Comparison of ENCODE assay signal across 19 cellular contexts in genomic region chr14:46840971-46841729, GRCh38.
DNase-seq lines count a peak whose midpoint lies in the region; ATAC-seq and TF ChIP-seq lines count a peak whose summit lies in the region.
"Had no signal": no experiment of that assay in that cellular context is flagged by ENCODE, and none has a peak within 500 bp of the region (broad histone marks: within the 10 kb centered on the region; RNA-seq: fewer than 3 reads in every experiment).

No MANE protein-coding gene starts in this region.

- H3K36me3 Mint-ChIP-seq in brain: no peaks in the 10 kb centered on the region
- no peaks in the 10 kb centered on the region for H3K36me3 Mint-ChIP-seq in stimulated activated naive B cell treated with anti-CD40 and anti-IgM and Interleukin-4, amounts not matched to agents 10 μg/mL and 1 μg/mL and 100 μg/mL, for 72 hours

- peak overlapping the region in 4 of 5 experiments; percentile 43 to 76 (median 67) for H3K4me3 Mint-ChIP-seq in brain
- H3K4me3 Mint-ChIP-seq in stimulated activated naive B cell treated with anti-CD40 and anti-IgM and Interleukin-4, amounts not matched to agents 10 μg/mL and 1 μg/mL and 100 μg/mL, for 72 hours: no peak overlapping the region
- H3K4me3 Mint-ChIP-seq: activated naive CD4-positive, alpha-beta T cell treated with anti-CD3 and anti-CD28 coated beads for 36 hours; activated T-cell treated with anti-CD3 and anti-CD28 coated beads, Interleukin-2, amount 50 U/mL, for 4 hours had no signal

- H3K4me1 ChIP-seq in mesenchymal stem cell (ENCODE audit: control insufficient read depth, insufficient read depth, low read depth, low read length) (no peaks in the 10 kb centered on the region), mucosa of descending colon (ENCODE audit: low read depth) (no peaks in the 10 kb centered on the region), mammary epithelial cell (ENCODE audit: insufficient read depth, low read length) (no peaks in the 10 kb centered on the region)
- H3K4me1 ChIP-seq: right atrium auricular region, suprapubic skin had no signal

- H2AFZ ChIP-seq in mesenchymal stem cell (ENCODE audit: low read depth, low read length) (no peak overlapping the region), mammary epithelial cell (ENCODE audit: low read depth, low read length) (no peak overlapping the region)

- H3K9me3 ChIP-seq in mesenchymal stem cell (ENCODE audit: control insufficient read depth, low read length) (no peaks in the 10 kb centered on the region), mucosa of descending colon (no peaks in the 10 kb centered on the region), mammary epithelial cell (replicated peaks; ENCODE audit: insufficient read depth, low read length) (no peaks in the 10 kb centered on the region)
- H3K9me3 ChIP-seq: neutrophil, right atrium auricular region, suprapubic skin had no signal

- no peak overlapping the region for H3K18ac ChIP-seq in mesenchymal stem cell (ENCODE audit: low read depth in 1 of 2, low read length in 2 of 2)

- H3K4me1 Mint-ChIP-seq in brain: peaks cover 27% of the 10 kb centered on the region
- H3K4me1 Mint-ChIP-seq in stimulated activated naive B cell treated with anti-CD40 and anti-IgM and Interleukin-4, amounts not matched to agents 10 μg/mL and 1 μg/mL and 100 μg/mL, for 72 hours: no peaks in the 10 kb centered on the region

- H3K14ac ChIP-seq in mesenchymal stem cell (ENCODE audit: low read length in 2 of 2): no peak overlapping the region

- intact Hi-C loops in mucosa of descending colon (cut with DNase I, micrococcal nuclease) (no loop called here), mammary epithelial cell (cut with micrococcal nuclease) (no loop called here)

- no peak overlapping the region for H2BK120ac ChIP-seq in mesenchymal stem cell (ENCODE audit: low read depth, low read length)

- no peak overlapping the region for H2BK5ac ChIP-seq in mesenchymal stem cell (ENCODE audit: low read depth, low read length, poor library complexity, severe bottlenecking)

- DNase-seq in Ammon's horn (ENCODE audit: low spot score): peak; percentile 19
- peak; percentile 27 for DNase-seq in NCI-H1105 (lab: John Stamatoyannopoulos, UW)
- peak; percentile 46 for DNase-seq in mesenchymal stem cell
- DNase-seq in mucosa of descending colon: no peak
- DNase-seq in hepatic stellate cell (ENCODE audit: low spot score): no peak
- DNase-seq in stimulated activated naive B cell treated with anti-CD40 and anti-IgM and Interleukin-4, amounts not matched to agents 10 μg/mL and 1 μg/mL and 100 μg/mL, for 72 hours: no peak
- DNase-seq in mammary epithelial cell: no peak
- DNase-seq: activated CD4-positive, CD25-positive, alpha-beta regulatory T cell treated with anti-CD3 and anti-CD28 coated beads, Interleukin-2, amount 50 U/mL, for 72 hours; activated naive CD4-positive, alpha-beta T cell treated with anti-CD3 and anti-CD28 coated beads for 36 hours; activated T-cell treated with anti-CD3 and anti-CD28 coated beads, Interleukin-2, amount 50 U/mL, for 4 hours; NCI-H1930; NCI-H82; T-helper 9 cell had no signal

- CTCF ChIA-PET in mammary epithelial cell (lab: Charles Lee; ENCODE audit: low non-redundant PET): no interaction called here

- no peak overlapping the region for H4K8ac ChIP-seq in mesenchymal stem cell (ENCODE audit: low read length)

- in situ Hi-C loops in mammary epithelial cell (cut with MboI; ENCODE audit: low sequenced_read_pairs in 2 of 2): no loop called here

- no peaks in the 10 kb centered on the region for H3K79me2 ChIP-seq in mammary epithelial cell (ENCODE audit: insufficient read depth, low read length)

- H3K27me3 Mint-ChIP-seq in brain: no peaks in the 10 kb centered on the region
- H3K27me3 Mint-ChIP-seq in stimulated activated naive B cell treated with anti-CD40 and anti-IgM and Interleukin-4, amounts not matched to agents 10 μg/mL and 1 μg/mL and 100 μg/mL, for 72 hours: no peaks in the 10 kb centered on the region

- H3K4me2 ChIP-seq in mesenchymal stem cell (ENCODE audit: low read length, poor library complexity, severe bottlenecking) (no peak overlapping the region), mammary epithelial cell (ENCODE audit: insufficient read depth, low read depth, low read length) (no peak overlapping the region)

- H3K36me3 ChIP-seq in mesenchymal stem cell (ENCODE audit: control insufficient read depth in 1 of 2, insufficient read depth in 2 of 2, low read depth in 1 of 2, low read length in 2 of 2) (no peaks in the 10 kb centered on the region), mucosa of descending colon (ENCODE audit: low read depth) (no peaks in the 10 kb centered on the region), mammary epithelial cell (ENCODE audit: insufficient read depth, low read length) (no peaks in the 10 kb centered on the region)
- H3K36me3 ChIP-seq: neutrophil, right atrium auricular region, suprapubic skin had no signal

- H4K20me1 ChIP-seq in mammary epithelial cell (ENCODE audit: insufficient read depth, low read length): no peaks in the 10 kb centered on the region

- dilution Hi-C loops in mammary epithelial cell (cut with HindIII; ENCODE audit: low sequenced_read_pairs): no loop called here

- H3K9ac ChIP-seq in mesenchymal stem cell (ENCODE audit: low read length) (no peak overlapping the region), mammary epithelial cell (ENCODE audit: insufficient read depth, low read length) (no peak overlapping the region)

- H3K79me1 ChIP-seq in mesenchymal stem cell (replicated peaks; ENCODE audit: low read length, poor library complexity, severe bottlenecking): no peaks in the 10 kb centered on the region

- H2BK15ac ChIP-seq in mesenchymal stem cell (ENCODE audit: low read depth, poor library complexity, severe bottlenecking): no peak overlapping the region

- H3K27ac ChIP-seq in mesenchymal stem cell (ENCODE audit: low read length, poor library complexity, severe bottlenecking) (no peak overlapping the region), mammary epithelial cell (ENCODE audit: insufficient read depth, low read depth, low read length) (no peak overlapping the region)
- H3K27ac ChIP-seq: C4-2B, neutrophil, right atrium auricular region, suprapubic skin had no signal

- H3K27me3 ChIP-seq in mesenchymal stem cell (ENCODE audit: control insufficient read depth in 1 of 2, insufficient read depth in 1 of 2, low read length in 2 of 2) (no peaks in the 10 kb centered on the region), mammary epithelial cell (ENCODE audit: insufficient read depth, low read length) (no peaks in the 10 kb centered on the region)
- H3K27me3 ChIP-seq: neutrophil, right atrium auricular region, suprapubic skin had no signal

- TF ChIP-seq CTCF in brain (conservative IDR thresholded peaks at IDR 0.05) (no peak), mucosa of descending colon (IDR thresholded peaks at IDR 0.05) (no peak), mammary epithelial cell (conservative IDR thresholded peaks at IDR 0.05 in 1 of 2, IDR thresholded peaks at IDR 0.05 in 1 of 2; ENCODE audit: extremely low read depth in 1 of 2, insufficient read depth in 1 of 2, low read depth in 1 of 2, low read length in 2 of 2) (no peak)

- no TSS peak for BruUV-seq in mammary epithelial cell (replicated peaks; lab: Mats Ljungman, UMichigan)

- WGBS in mesenchymal stem cell: 94% methylated on average over 7 of the region's 9 CpGs
- WGBS in mammary epithelial cell (ENCODE audit: low coverage, missing lambda C conversion rate): 75% methylated on average over 9 of the region's 9 CpGs

- no peak for ATAC-seq in mucosa of descending colon
- ATAC-seq in stimulated activated naive B cell treated with anti-CD40 and anti-IgM and Interleukin-4, amounts not matched to agents 10 μg/mL and 1 μg/mL and 100 μg/mL, for 72 hours (replicated peaks): no peak
- ATAC-seq: activated T-cell treated with anti-CD3 and anti-CD28 coated beads, Interleukin-2, amount 50 U/mL, for 4 hours; SK-N-SH treated with all-trans-retinoic acid at 6 μM for 48 hours had no signal

- H3K23ac ChIP-seq in mesenchymal stem cell (ENCODE audit: low read length in 2 of 2): no peak overlapping the region

- H3K4me3 ChIP-seq in mesenchymal stem cell (ENCODE audit: insufficient read depth in 1 of 2, low read depth in 1 of 2, low read length in 2 of 2): no peak overlapping the region
- no peak overlapping the region for H3K4me3 ChIP-seq in mucosa of descending colon
- no peak overlapping the region for H3K4me3 ChIP-seq in mammary epithelial cell (replicated peaks in 1 of 3; ENCODE audit: insufficient read depth in 1 of 3, low read depth in 2 of 3, low read length in 3 of 3)
- H3K4me3 ChIP-seq: right atrium auricular region, suprapubic skin had no signal

- H3K4ac ChIP-seq in mesenchymal stem cell (ENCODE audit: low read depth in 1 of 2, low read length in 2 of 2): no peak overlapping the region

- no peak overlapping the region for H2BK12ac ChIP-seq in mesenchymal stem cell (ENCODE audit: low read length in 2 of 2)

- peak overlapping the region; percentile 61 to 93 (median 89) for H3K27ac Mint-ChIP-seq in brain
- no peak overlapping the region for H3K27ac Mint-ChIP-seq in stimulated activated naive B cell treated with anti-CD40 and anti-IgM and Interleukin-4, amounts not matched to agents 10 μg/mL and 1 μg/mL and 100 μg/mL, for 72 hours
- H3K27ac Mint-ChIP-seq: activated naive CD4-positive, alpha-beta T cell treated with anti-CD3 and anti-CD28 coated beads for 36 hours had no signal

- no peak overlapping the region for H4K91ac ChIP-seq in mesenchymal stem cell (ENCODE audit: low read length)

- H3K9me3 Mint-ChIP-seq in brain: no peaks in the 10 kb centered on the region
- no peaks in the 10 kb centered on the region for H3K9me3 Mint-ChIP-seq in stimulated activated naive B cell treated with anti-CD40 and anti-IgM and Interleukin-4, amounts not matched to agents 10 μg/mL and 1 μg/mL and 100 μg/mL, for 72 hours
- H3K9me3 Mint-ChIP-seq: activated T-cell treated with anti-CD3 and anti-CD28 coated beads, Interleukin-2, amount 50 U/mL, for 4 hours had no signal

- H2AK5ac ChIP-seq in mesenchymal stem cell (ENCODE audit: low read length, severe bottlenecking): no peak overlapping the region

Comparison
In these comparisons a context has a peak if more than half of its experiments do, and no peak if none do; other contexts are left out.
1. DNase-seq: peak in Ammon's horn (single experiment), NCI-H1105 (single experiment) and mesenchymal stem cell (single experiment); none in mucosa of descending colon (0 of 3), hepatic stellate cell (single experiment), stimulated activated naive B cell treated with anti-CD40 and anti-IgM and Interleukin-4, amounts not matched to agents 10 μg/mL and 1 μg/mL and 100 μg/mL, for 72 hours (single experiment) and mammary epithelial cell (single experiment).
2. H3K4me3 Mint-ChIP-seq: peak in brain (4 of 5); none in stimulated activated naive B cell treated with anti-CD40 and anti-IgM and Interleukin-4, amounts not matched to agents 10 μg/mL and 1 μg/mL and 100 μg/mL, for 72 hours (0 of 2).